In genomic region chr19:21020298-21021227, GRCh38 we compare ENCODE assay signal across 1 cellular context.
A peak's percentile ranks its signal among the peaks of the same experiment; 100 is the strongest.
TF ChIP-seq lines count a peak whose summit lies in the region.

TSS of gene ZNF430 (plus strand) at chr19:21020657. CDS start at chr19:21020801, 144 bp downstream.

TF ChIP-seq in K562, 482 proteins besides CTCF, POLR2A, EP300 and RAD21 (continued from another document):
- TF ChIP-seq ATF4 (CRISPR knock-in tag; IDR thresholded peaks at IDR 0.05) (no peak), MCM7 (IDR thresholded peaks at IDR 0.05) (no peak), CEBPZ (IDR thresholded peaks at IDR 0.05; ENCODE audit: borderline replicate concordance, low read depth, low read length) (no peak), FOXP1 (CRISPR knock-in tag; IDR thresholded peaks at IDR 0.05) (no peak), ETV5 (CRISPR knock-in tag; IDR thresholded peaks at IDR 0.05; ENCODE audit: low read depth) (no peak), ZFP36 (IDR thresholded peaks at IDR 0.05; ENCODE audit: low read depth, low read length, partially characterized antibody) (no peak), ELF2 (CRISPR knock-in tag; IDR thresholded peaks at IDR 0.05) (peak; percentile 58; the same call in 1 of the 2 replicates), SMC3 (conservative IDR thresholded peaks at IDR 0.05; ENCODE audit: insufficient read depth, low read depth, low read length) (no peak)
